ENCODE assay signal across 18 cellular contexts in genomic region chr5:35758151-35758724, GRCh38.
DNase-seq lines count a peak whose midpoint lies in the region; ATAC-seq, FAIRE-seq and TF ChIP-seq lines count a peak whose summit lies in the region.
"Had no signal": no experiment of that assay in that cellular context is flagged by ENCODE, and none has a peak within 500 bp of the region (broad histone marks: within the 10 kb centered on the region; RNA-seq: fewer than 3 reads in every experiment).

No MANE protein-coding gene starts in this region.

- H3K9me3 Mint-ChIP-seq in activated CD8-positive, alpha-beta T cell treated with anti-CD3 and anti-CD28 coated beads for 36 hours, result no peaks in the 10 kb centered on the region
- H3K9me3 Mint-ChIP-seq in activated CD8-positive, alpha-beta T cell treated with anti-CD3 and anti-CD28 coated beads, Interleukin-2, amount 10 ng/mL, durations not matched to agents 7 days and 5 days (ENCODE audit: insufficient read depth), result no peaks in the 10 kb centered on the region
- H3K9me3 Mint-ChIP-seq in stimulated activated effector memory CD8-positive, alpha-beta T cell treated with anti-CD3 and anti-CD28 coated beads, Interleukin-12 subunit alpha, Interleukin-12 subunit beta, amount 100 ng/mL, for 72 hours, result no peaks in the 10 kb centered on the region
- H3K9me3 Mint-ChIP-seq: CD4-positive, alpha-beta T cell; HFFc6; IgD-negative memory B cell had no signal

- no peak for TF ChIP-seq EP300 in HepG2 (IDR thresholded peaks at IDR 0.05; ENCODE audit: low read depth in 2 of 2, low read length in 2 of 2)
- TF ChIP-seq EP300 in HepG2 (CRISPR knock-in tag; IDR thresholded peaks at IDR 0.05; ENCODE audit: borderline replicate concordance), result no peak

- no peak overlapping the region for H3K27ac ChIP-seq in HepG2 (ENCODE audit: extremely low read length, insufficient read depth, low read length)

- H2AFZ ChIP-seq in HepG2 (ENCODE audit: low read length), result no peak overlapping the region

- no peak for FAIRE-seq in HepG2 (lab: Jason Lieb, UNC)

- no peaks in the 10 kb centered on the region for H3K9me3 ChIP-seq in HepG2 (ENCODE audit: low read length)

- no peaks in the 10 kb centered on the region for H3K27me3 Mint-ChIP-seq in activated CD8-positive, alpha-beta T cell treated with anti-CD3 and anti-CD28 coated beads for 36 hours
- H3K27me3 Mint-ChIP-seq in activated CD8-positive, alpha-beta T cell treated with anti-CD3 and anti-CD28 coated beads, Interleukin-2, amount 10 ng/mL, durations not matched to agents 7 days and 5 days (ENCODE audit: low read depth), result no peaks in the 10 kb centered on the region
- H3K27me3 Mint-ChIP-seq: B cell; CD4-positive, alpha-beta T cell; IgD-negative memory B cell had no signal

- no peak for TF ChIP-seq POLR2A in HepG2 (IDR thresholded peaks at IDR 0.05; ENCODE audit: insufficient read depth in 1 of 2, low read depth in 2 of 2, low read length in 2 of 2)

- peak; percentile 39 for ATAC-seq in activated CD8-positive, alpha-beta T cell treated with anti-CD3 and anti-CD28 coated beads for 36 hours
- ATAC-seq in activated CD8-positive, alpha-beta T cell treated with anti-CD3 and anti-CD28 coated beads, Interleukin-2, amount 10 ng/mL, durations not matched to agents 7 days and 5 days, result no peak
- peak; percentile 78 for ATAC-seq in HepG2
- ATAC-seq in stimulated activated effector memory CD8-positive, alpha-beta T cell treated with anti-CD3 and anti-CD28 coated beads, Interleukin-12 subunit alpha, Interleukin-12 subunit beta, amount 100 ng/mL, for 72 hours, result peak; percentile 74
- ATAC-seq in GM18858 (IDR thresholded peaks at IDR 0.05; ENCODE audit: unreplicated experiment), result no peak
- ATAC-seq in GM19324 (IDR thresholded peaks at IDR 0.05; ENCODE audit: low FRiP score, unreplicated experiment), result no peak

- intact Hi-C loops in activated CD8-positive, alpha-beta T cell treated with anti-CD3 and anti-CD28 coated beads for 36 hours (cut with micrococcal nuclease), result no loop called here
- intact Hi-C loops in HepG2 (cut with micrococcal nuclease; ENCODE audit: unreplicated experiment), result no loop called here

- CTCF ChIA-PET in activated CD8-positive, alpha-beta T cell treated with anti-CD3 and anti-CD28 coated beads for 36 hours (lab: Charles Lee), result interaction anchor here (1.3 kb wide), 1 partner anchor 93 kb away, joined by 3 read pairs; no protein-coding TSS in a partner anchor
- CTCF ChIA-PET in activated CD8-positive, alpha-beta T cell treated with anti-CD3 and anti-CD28 coated beads, Interleukin-2, amount 10 ng/mL, durations not matched to agents 7 days and 5 days (lab: Charles Lee), result interaction anchor here (1.3 kb wide), 1 partner anchor 18 kb away, joined by 3 read pairs; no protein-coding TSS in a partner anchor
- CTCF ChIA-PET in HepG2 (lab: Yijun Ruan, JAX; ENCODE audit: low intra/inter-chr PET ratio, low total read pairs), result no interaction called here

- no peak overlapping the region for H3K4me3 Mint-ChIP-seq in activated CD8-positive, alpha-beta T cell treated with anti-CD3 and anti-CD28 coated beads for 36 hours
- H3K4me3 Mint-ChIP-seq in activated CD8-positive, alpha-beta T cell treated with anti-CD3 and anti-CD28 coated beads, Interleukin-2, amount 10 ng/mL, durations not matched to agents 7 days and 5 days, result no peak overlapping the region
- no peak overlapping the region for H3K4me3 Mint-ChIP-seq in stimulated activated effector memory CD8-positive, alpha-beta T cell treated with anti-CD3 and anti-CD28 coated beads, Interleukin-12 subunit alpha, Interleukin-12 subunit beta, amount 100 ng/mL, for 72 hours
- H3K4me3 Mint-ChIP-seq: B cell; CD4-positive, alpha-beta T cell; HFFc6; IgD-negative memory B cell had no signal

- no peak overlapping the region for H3K9ac ChIP-seq in HepG2 (ENCODE audit: insufficient read depth, low read depth, low read length)

- peaks cover 8% of the 10 kb centered on the region for H3K4me1 ChIP-seq in HepG2 (ENCODE audit: insufficient read depth, low read length)

- no TSS peak for BruUV-seq in HepG2 (replicated peaks; lab: Mats Ljungman, UMichigan)

- no peak overlapping the region for H3K4me3 ChIP-seq in HepG2 (replicated peaks in 1 of 3; ENCODE audit: insufficient read depth in 1 of 3, low read depth in 2 of 3, low read length in 3 of 3)

- peaks cover 26% of the 10 kb centered on the region for H3K4me1 Mint-ChIP-seq in activated CD8-positive, alpha-beta T cell treated with anti-CD3 and anti-CD28 coated beads for 36 hours (ENCODE audit: low read depth)
- H3K4me1 Mint-ChIP-seq in activated CD8-positive, alpha-beta T cell treated with anti-CD3 and anti-CD28 coated beads, Interleukin-2, amount 10 ng/mL, durations not matched to agents 7 days and 5 days (ENCODE audit: low read depth), result peaks cover 7% of the 10 kb centered on the region
- no peaks in the 10 kb centered on the region for H3K4me1 Mint-ChIP-seq in stimulated activated effector memory CD8-positive, alpha-beta T cell treated with anti-CD3 and anti-CD28 coated beads, Interleukin-12 subunit alpha, Interleukin-12 subunit beta, amount 100 ng/mL, for 72 hours
- H3K4me1 Mint-ChIP-seq: B cell, IgD-negative memory B cell had no signal

- TF ChIP-seq CTCF in activated CD8-positive, alpha-beta T cell treated with anti-CD3 and anti-CD28 coated beads for 36 hours (IDR thresholded peaks at IDR 0.05), result no peak
- no peak for TF ChIP-seq CTCF in HepG2 (CRISPR knock-in tag; IDR thresholded peaks at IDR 0.05)

- in situ Hi-C loops in HepG2 (cut with HindIII; ENCODE audit: extremely low pct_ligation_motif_present, low pct_unique_long_range_greater_than_20kb), result no loop called here

- peak overlapping the region; percentile 20 for H3K27ac Mint-ChIP-seq in activated CD8-positive, alpha-beta T cell treated with anti-CD3 and anti-CD28 coated beads for 36 hours
- H3K27ac Mint-ChIP-seq in activated CD8-positive, alpha-beta T cell treated with anti-CD3 and anti-CD28 coated beads, Interleukin-2, amount 10 ng/mL, durations not matched to agents 7 days and 5 days, result no peak overlapping the region
- H3K27ac Mint-ChIP-seq in stimulated activated effector memory CD8-positive, alpha-beta T cell treated with anti-CD3 and anti-CD28 coated beads, Interleukin-12 subunit alpha, Interleukin-12 subunit beta, amount 100 ng/mL, for 72 hours, result no peak overlapping the region
- H3K27ac Mint-ChIP-seq: B cell; CD4-positive, alpha-beta T cell; HFFc6; IgD-negative memory B cell had no signal

- H3K36me3 Mint-ChIP-seq in activated CD8-positive, alpha-beta T cell treated with anti-CD3 and anti-CD28 coated beads for 36 hours (ENCODE audit: low read depth), result no peaks in the 10 kb centered on the region
- H3K36me3 Mint-ChIP-seq in activated CD8-positive, alpha-beta T cell treated with anti-CD3 and anti-CD28 coated beads, Interleukin-2, amount 10 ng/mL, durations not matched to agents 7 days and 5 days (ENCODE audit: low read depth), result no peaks in the 10 kb centered on the region
- H3K36me3 Mint-ChIP-seq in stimulated activated effector memory CD8-positive, alpha-beta T cell treated with anti-CD3 and anti-CD28 coated beads, Interleukin-12 subunit alpha, Interleukin-12 subunit beta, amount 100 ng/mL, for 72 hours, result no peaks in the 10 kb centered on the region
- H3K36me3 Mint-ChIP-seq: IgD-negative memory B cell had no signal

- no peaks in the 10 kb centered on the region for H3K36me3 ChIP-seq in HepG2 (replicated peaks in 1 of 2; ENCODE audit: control insufficient read depth in 1 of 2, insufficient read depth in 2 of 2, low read length in 2 of 2)

- POLR2A ChIA-PET in activated CD8-positive, alpha-beta T cell treated with anti-CD3 and anti-CD28 coated beads for 36 hours (lab: Charles Lee), result no interaction called here
- POLR2A ChIA-PET in activated CD8-positive, alpha-beta T cell treated with anti-CD3 and anti-CD28 coated beads, Interleukin-2, amount 10 ng/mL, durations not matched to agents 7 days and 5 days (lab: Charles Lee), result no interaction called here
- POLR2A ChIA-PET in HepG2 (lab: Yijun Ruan, JAX), result no interaction called here

- H3K79me2 ChIP-seq in HepG2 (ENCODE audit: insufficient read depth, low read length), result no peaks in the 10 kb centered on the region

- DNase-seq in activated CD8-positive, alpha-beta T cell treated with anti-CD3 and anti-CD28 coated beads for 36 hours, result no peak
- DNase-seq in activated CD8-positive, alpha-beta T cell treated with anti-CD3 and anti-CD28 coated beads, Interleukin-2, amount 10 ng/mL, durations not matched to agents 7 days and 5 days, result no peak
- DNase-seq in HuH-7 (ENCODE audit: low spot score) (peak; percentile 20), HepG2 (ENCODE audit: low spot score) (peak; percentile 10), DMS79 treated with DMSO at 0.1 percent for 48 hours (lab: John Stamatoyannopoulos, UW) (no peak)
- no peak for DNase-seq in stimulated activated effector memory CD8-positive, alpha-beta T cell treated with anti-CD3 and anti-CD28 coated beads, Interleukin-12 subunit alpha, Interleukin-12 subunit beta, amount 100 ng/mL, for 72 hours (ENCODE audit: low spot score in 2 of 2)
- DNase-seq: C1 segment of cervical spinal cord; Calu3; CD4-positive, alpha-beta T cell; DMS 273 treated with DMSO at 0.1 percent for 48 hours; DND-41; GDM1; HCEC 1CT; HFFc6 had no signal

- H4K20me1 ChIP-seq in HepG2 (ENCODE audit: insufficient read depth, low read length), result no peaks in the 10 kb centered on the region

- no peaks in the 10 kb centered on the region for H3K27me3 ChIP-seq in HepG2 (ENCODE audit: control insufficient read depth in 1 of 2, insufficient read depth in 2 of 2, low read length in 2 of 2)

- TF ChIP-seq RAD21 in HepG2 (CRISPR knock-in tag; IDR thresholded peaks at IDR 0.05), result no peak

- 1% methylated on average over 5 of the region's 5 CpGs for WGBS in HepG2 (ENCODE audit: low lambda C conversion rate)

- no peak overlapping the region; the same call in 1 of the 2 replicates for H3K4me2 ChIP-seq in HepG2 (ENCODE audit: low read depth, low read length)

TF ChIP-seq in HepG2, 621 proteins besides CTCF, POLR2A, EP300 and RAD21 (continues in another document):
- TF ChIP-seq NR2F6 (IDR thresholded peaks at IDR 0.05) (0 out of 2 replicates have a peak, but pooled peaks have one; percentile 28), NR2F6 (CRISPR knock-in tag; IDR thresholded peaks at IDR 0.05) (no peak)

Comparison
In these comparisons a context has a peak if more than half of its experiments do, and no peak if none do; other contexts are left out.
1. ATAC-seq: peak in activated CD8-positive, alpha-beta T cell treated with anti-CD3 and anti-CD28 coated beads for 36 hours (single experiment), HepG2 (single experiment) and stimulated activated effector memory CD8-positive, alpha-beta T cell treated with anti-CD3 and anti-CD28 coated beads, Interleukin-12 subunit alpha, Interleukin-12 subunit beta, amount 100 ng/mL, for 72 hours (single experiment); none in activated CD8-positive, alpha-beta T cell treated with anti-CD3 and anti-CD28 coated beads, Interleukin-2, amount 10 ng/mL, durations not matched to agents 7 days and 5 days (single experiment), GM18858 (single experiment) and GM19324 (single experiment).
2. DNase-seq: peak in HuH-7 (single experiment) and HepG2 (single experiment); none in activated CD8-positive, alpha-beta T cell treated with anti-CD3 and anti-CD28 coated beads for 36 hours (single experiment), activated CD8-positive, alpha-beta T cell treated with anti-CD3 and anti-CD28 coated beads, Interleukin-2, amount 10 ng/mL, durations not matched to agents 7 days and 5 days (single experiment), stimulated activated effector memory CD8-positive, alpha-beta T cell treated with anti-CD3 and anti-CD28 coated beads, Interleukin-12 subunit alpha, Interleukin-12 subunit beta, amount 100 ng/mL, for 72 hours (0 of 2) and DMS79 treated with DMSO at 0.1 percent for 48 hours (single experiment).